16 cellular contexts compared by ENCODE assay signal in the genomic region with DNA sequence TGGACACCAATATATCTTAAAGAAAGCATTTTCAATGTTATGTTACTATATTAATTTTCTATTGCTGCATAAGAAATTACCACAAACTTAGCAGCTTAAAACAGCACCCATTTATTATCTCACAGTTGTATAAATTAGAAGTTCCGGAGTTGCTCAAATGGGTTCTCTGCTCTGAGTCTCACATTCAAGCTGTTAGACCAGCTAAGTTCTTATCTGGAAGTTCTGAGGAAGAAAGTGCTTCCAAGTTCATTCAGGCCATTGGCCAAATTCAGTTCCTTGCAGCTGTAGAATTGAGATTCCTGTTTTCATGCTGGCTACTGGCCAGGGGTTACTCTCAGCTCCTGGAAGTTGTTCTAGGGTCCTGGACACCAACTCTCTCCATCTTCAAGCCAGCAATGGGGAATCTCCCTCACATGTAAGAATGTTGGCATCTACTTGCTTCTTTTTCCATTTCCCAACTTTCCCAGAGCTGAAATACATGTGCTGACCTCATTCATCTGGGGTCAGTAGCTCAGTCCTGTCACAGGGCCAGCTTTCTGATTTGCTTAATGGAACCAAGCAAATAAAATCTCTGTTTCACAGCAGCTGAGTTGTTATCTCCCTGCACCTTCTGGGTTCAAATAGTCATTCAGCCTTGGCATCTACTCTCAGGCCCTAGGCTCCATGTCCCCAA.
DNase-seq lines count a peak whose midpoint lies in the region; ATAC-seq and TF ChIP-seq lines count a peak whose summit lies in the region.
"Had no signal": no experiment of that assay in that cellular context is flagged by ENCODE, and none has a peak within 500 bp of the region (broad histone marks: within the 10 kb centered on the region; RNA-seq: fewer than 3 reads in every experiment).

No MANE protein-coding gene starts in this region.

- H3K27ac ChIP-seq in fibroblast of lung (ENCODE audit: insufficient read depth, low read length) (no peak overlapping the region), right lobe of liver (no peak overlapping the region), thyroid gland (peak overlapping the region in 2 of 3 donors; percentile 4 to 58)
- H3K27ac ChIP-seq: dorsolateral prefrontal cortex, SK-N-MC had no signal

- intact Hi-C loops in right lobe of liver (cut with DNase I), result no loop called here
- intact Hi-C loops in thyroid gland (cut with DNase I), result no loop called here

- TF ChIP-seq CTCF in fibroblast of lung (conservative IDR thresholded peaks at IDR 0.05 in 1 of 2, IDR thresholded peaks at IDR 0.05 in 1 of 2; ENCODE audit: low read depth in 1 of 2, low read length in 2 of 2), result no peak
- no peak for TF ChIP-seq CTCF in right lobe of liver (IDR thresholded peaks at IDR 0.05)
- no peak for TF ChIP-seq CTCF in thyroid gland (IDR thresholded peaks at IDR 0.05)

- H3K79me2 ChIP-seq in fibroblast of lung (ENCODE audit: control insufficient read depth, insufficient read depth, low read length), result no peaks in the 10 kb centered on the region

- ATAC-seq in right lobe of liver (peak; percentile 95 to 100 (median 98)), HG02885 (IDR thresholded peaks at IDR 0.05; ENCODE audit: poor library complexity, unreplicated experiment) (no peak), GM18909 (IDR thresholded peaks at IDR 0.05; ENCODE audit: poor library complexity, unreplicated experiment) (no peak)
- ATAC-seq in activated T-helper 17 cell treated with anti-CD3 and anti-CD28 coated beads, Interleukin-2, amount 50 U/mL, for 72 hours (replicated peaks), result no peak
- ATAC-seq: stimulated activated memory B cell treated with anti-CD40 and anti-IgM and Interleukin-4, amounts not matched to agents 10 μg/mL and 1 μg/mL and 100 μg/mL, for 72 hours; WTC11 had no signal

- no peak overlapping the region for H3K4me2 ChIP-seq in fibroblast of lung (ENCODE audit: extremely low read depth, insufficient read depth, low read length)

- no peaks in the 10 kb centered on the region for H3K36me3 Mint-ChIP-seq in activated T-helper 17 cell treated with anti-CD3 and anti-CD28 coated beads, Interleukin-2, amount 50 U/mL, for 72 hours (ENCODE audit: low read depth)
- H3K36me3 Mint-ChIP-seq: CD4-positive, CD25-positive, alpha-beta regulatory T cell; stimulated activated memory B cell treated with anti-CD40 and anti-IgM and Interleukin-4, amounts not matched to agents 10 μg/mL and 1 μg/mL and 100 μg/mL, for 72 hours had no signal

- H3K4me1 Mint-ChIP-seq in activated T-helper 17 cell treated with anti-CD3 and anti-CD28 coated beads, Interleukin-2, amount 50 U/mL, for 72 hours, result no peaks in the 10 kb centered on the region
- H3K4me1 Mint-ChIP-seq: CD4-positive, CD25-positive, alpha-beta regulatory T cell; stimulated activated memory B cell treated with anti-CD40 and anti-IgM and Interleukin-4, amounts not matched to agents 10 μg/mL and 1 μg/mL and 100 μg/mL, for 72 hours; WTC11 had no signal

- no peak for TF ChIP-seq POLR2A in right lobe of liver (IDR thresholded peaks at IDR 0.05)
- no peak for TF ChIP-seq POLR2A in thyroid gland (IDR thresholded peaks at IDR 0.05)

- peaks cover 12% of the 10 kb centered on the region for H3K4me1 ChIP-seq in adipocyte (ENCODE audit: control insufficient read depth, insufficient read depth, low read length)
- H3K4me1 ChIP-seq in fibroblast of lung (ENCODE audit: control insufficient read depth, extremely low read depth, insufficient read depth, low read length), result no peaks in the 10 kb centered on the region
- no peaks in the 10 kb centered on the region for H3K4me1 ChIP-seq in right lobe of liver
- H3K4me1 ChIP-seq in thyroid gland, result peaks cover 0 to 8% of the 10 kb centered on the region in 2 donors

- WGBS in right lobe of liver (ENCODE audit: insufficient coverage, low coverage, low lambda C conversion rate, missing lambda C conversion rate), result 58% methylated on average over 1 of the region's 1 CpG
- 41 to 43% methylated on average over 1 of the region's 1 CpG for WGBS in thyroid gland, 2 donors

- peaks cover 7% of the 10 kb centered on the region for H3K27me3 Mint-ChIP-seq in activated T-helper 17 cell treated with anti-CD3 and anti-CD28 coated beads, Interleukin-2, amount 50 U/mL, for 72 hours
- H3K27me3 Mint-ChIP-seq: CD4-positive, CD25-positive, alpha-beta regulatory T cell had no signal

- H3K27me3 ChIP-seq in adipocyte (replicated peaks; ENCODE audit: control insufficient read depth, insufficient read depth, low read length) (no peaks in the 10 kb centered on the region), fibroblast of lung (ENCODE audit: control insufficient read depth, insufficient read depth, low read length) (no peaks in the 10 kb centered on the region), right lobe of liver (no peaks in the 10 kb centered on the region), thyroid gland (no peaks in the 10 kb centered on the region)

- H3K4me3 Mint-ChIP-seq in activated T-helper 17 cell treated with anti-CD3 and anti-CD28 coated beads, Interleukin-2, amount 50 U/mL, for 72 hours, result no peak overlapping the region
- H3K4me3 Mint-ChIP-seq: CD4-positive, CD25-positive, alpha-beta regulatory T cell; stimulated activated memory B cell treated with anti-CD40 and anti-IgM and Interleukin-4, amounts not matched to agents 10 μg/mL and 1 μg/mL and 100 μg/mL, for 72 hours; WTC11 had no signal

- H3K36me3 ChIP-seq in adipocyte (ENCODE audit: control insufficient read depth, insufficient read depth, low read length, severe bottlenecking) (no peaks in the 10 kb centered on the region), fibroblast of lung (ENCODE audit: control insufficient read depth, insufficient read depth, low read length) (no peaks in the 10 kb centered on the region), right lobe of liver (no peaks in the 10 kb centered on the region), thyroid gland (no peaks in the 10 kb centered on the region)

- no peak overlapping the region for H3K27ac Mint-ChIP-seq in activated T-helper 17 cell treated with anti-CD3 and anti-CD28 coated beads, Interleukin-2, amount 50 U/mL, for 72 hours
- H3K27ac Mint-ChIP-seq: CD4-positive, CD25-positive, alpha-beta regulatory T cell; stimulated activated memory B cell treated with anti-CD40 and anti-IgM and Interleukin-4, amounts not matched to agents 10 μg/mL and 1 μg/mL and 100 μg/mL, for 72 hours; WTC11 had no signal

- DNase-seq in adipocyte (ENCODE audit: low read depth) (peak; percentile 83), fibroblast of lung (ENCODE audit: low read depth in 2 of 2) (peak; percentile 6 to 75), right lobe of liver (peak; percentile 61 to 80 (median 68)), thyroid gland (peak; percentile 68 to 80)
- DNase-seq: activated CD8-positive, alpha-beta memory T cell treated with anti-CD3 and anti-CD28 coated beads, Interleukin-2, amount 50 U/mL, for 4 hours; CD4-positive, CD25-positive, alpha-beta regulatory T cell; dorsolateral prefrontal cortex; GOT3; Kasumi-1; midbrain had no signal

- H3K9ac ChIP-seq in adipocyte (ENCODE audit: low read length) (no peak overlapping the region), fibroblast of lung (ENCODE audit: insufficient read depth, low read length) (no peak overlapping the region)

- no peaks in the 10 kb centered on the region for H3K9me3 Mint-ChIP-seq in activated T-helper 17 cell treated with anti-CD3 and anti-CD28 coated beads, Interleukin-2, amount 50 U/mL, for 72 hours
- H3K9me3 Mint-ChIP-seq: stimulated activated memory B cell treated with anti-CD40 and anti-IgM and Interleukin-4, amounts not matched to agents 10 μg/mL and 1 μg/mL and 100 μg/mL, for 72 hours had no signal

- H2AFZ ChIP-seq in fibroblast of lung (ENCODE audit: low read length), result no peak overlapping the region

- H3K9me3 ChIP-seq in adipocyte (ENCODE audit: control insufficient read depth, low read length), result peaks cover 7% of the 10 kb centered on the region
- H3K9me3 ChIP-seq in fibroblast of lung (ENCODE audit: control insufficient read depth, insufficient read depth, low read depth, low read length), result no peaks in the 10 kb centered on the region
- no peaks in the 10 kb centered on the region for H3K9me3 ChIP-seq in right lobe of liver
- no peaks in the 10 kb centered on the region for H3K9me3 ChIP-seq in thyroid gland

- no peaks in the 10 kb centered on the region for H4K20me1 ChIP-seq in fibroblast of lung (ENCODE audit: control insufficient read depth, extremely low read depth, insufficient read depth, low read length)

- H3K4me3 ChIP-seq in adipocyte (ENCODE audit: low read length) (no peak overlapping the region), fibroblast of lung (replicated peaks in 1 of 4; ENCODE audit: control extremely low read depth in 1 of 4, insufficient read depth in 1 of 4, low read depth in 3 of 4, low read length in 4 of 4) (no peak overlapping the region), right lobe of liver (no peak overlapping the region), thyroid gland (replicated peaks in 1 of 3) (no peak overlapping the region)
- H3K4me3 ChIP-seq: dorsolateral prefrontal cortex, SK-N-MC had no signal

Comparison
In these comparisons a context has a peak if more than half of its experiments do, and no peak if none do; other contexts are left out.
1. H3K27ac ChIP-seq: peak in thyroid gland (2 of 3); none in fibroblast of lung (single experiment) and right lobe of liver (0 of 3).
2. ATAC-seq: peak in right lobe of liver (4 of 4); none in HG02885 (single experiment), GM18909 (single experiment) and activated T-helper 17 cell treated with anti-CD3 and anti-CD28 coated beads, Interleukin-2, amount 50 U/mL, for 72 hours (single experiment).
3. Peak in every context shown above with its lines, with median percentiles within 50 percentile points of each other: DNase-seq.